8 cellular contexts compared by ENCODE assay signal in genomic region chr22:37485006-37485713, GRCh38. TPM values are rescaled to one million over a fixed set of nuclear protein-coding genes. Genes with fewer than 3 reads are reported as not detected.
DNase-seq lines count a peak whose midpoint lies in the region; ATAC-seq and TF ChIP-seq lines count a peak whose summit lies in the region.

No MANE protein-coding gene starts in this region.

- no peaks in the 10 kb centered on the region for H3K36me3 ChIP-seq in colonic mucosa
- H3K36me3 ChIP-seq in vagina, result no peaks in the 10 kb centered on the region

- no peaks in the 10 kb centered on the region for H3K36me3 Mint-ChIP-seq in WTC11

- peaks cover 48% of the 10 kb centered on the region for H3K4me1 Mint-ChIP-seq in WTC11

- TF ChIP-seq POLR2A in vagina (IDR thresholded peaks at IDR 0.05), result no peak

- POLR2A ChIA-PET in WTC11 (lab: Charles Lee), result no interaction called here

- no peaks in the 10 kb centered on the region for H3K27me3 Mint-ChIP-seq in WTC11 (ENCODE audit: low read depth)

- no peaks in the 10 kb centered on the region for H3K9me3 ChIP-seq in colonic mucosa
- H3K9me3 ChIP-seq in vagina, result no peaks in the 10 kb centered on the region

- peak; percentile 59 for DNase-seq in GM19238 (ENCODE audit: insufficient read length, low spot score)
- DNase-seq in WTC11 (ENCODE audit: low spot score), result no peak
- DNase-seq in colonic mucosa, result no peak
- DNase-seq in pulmonary artery endothelial cell (ENCODE audit: low read depth, low spot score), result peak; percentile 46
- no peak for DNase-seq in vagina (ENCODE audit: extremely low spot score in 2 of 2)
- no peak for DNase-seq in DMS153 (lab: John Stamatoyannopoulos, UW)

- peak overlapping the region; percentile 71 to 83 for H3K9ac ChIP-seq in colonic mucosa (ENCODE audit: low read depth in 2 of 2, low read length in 2 of 2)

- intact Hi-C loops in colonic mucosa (cut with DNase I) (no loop called here), vagina (cut with DNase I) (no loop called here)

- H3K4me3 Mint-ChIP-seq in WTC11, result no peak overlapping the region

- no peak for ATAC-seq in WTC11
- no peak for ATAC-seq in GM19452 (IDR thresholded peaks at IDR 0.05; ENCODE audit: unreplicated experiment)
- ATAC-seq in GM21447 (IDR thresholded peaks at IDR 0.05; ENCODE audit: unreplicated experiment), result no peak

- peak overlapping the region; percentile 71 for H3K27ac ChIP-seq in colonic mucosa
- peak overlapping the region; percentile 66 for H3K27ac ChIP-seq in vagina

- H3K4me3 ChIP-seq in colonic mucosa (peak overlapping the region; percentile 41), vagina (peak overlapping the region; percentile 45 to 46)

- H3K9me3 Mint-ChIP-seq in WTC11, result no peaks in the 10 kb centered on the region

- TF ChIP-seq CTCF in WTC11 (IDR thresholded peaks at IDR 0.05) (no peak), colonic mucosa (IDR thresholded peaks at IDR 0.05) (no peak), vagina (IDR thresholded peaks at IDR 0.05) (no peak)

- H3K27me3 ChIP-seq in colonic mucosa (no peaks in the 10 kb centered on the region), vagina (no peaks in the 10 kb centered on the region)

- no peak overlapping the region for H3K27ac Mint-ChIP-seq in WTC11

- CTCF ChIA-PET in WTC11 (lab: Charles Lee), result interaction anchor here (0.6 to 10.8 kb wide), 16 partner anchors 9 to 286 kb away, joined by 3 to 175 read pairs (median 5); no protein-coding TSS in a partner anchor

- peaks cover 7% of the 10 kb centered on the region for H3K4me1 ChIP-seq in colonic mucosa
- peaks cover 18% of the 10 kb centered on the region for H3K4me1 ChIP-seq in vagina

TF ChIP-seq in WTC11, 78 proteins besides CTCF, POLR2A, EP300 and RAD21:
- TF ChIP-seq FOXP1 (CRISPR knock-in tag; IDR thresholded peaks at IDR 0.05; ENCODE audit: borderline replicate concordance), result peak; percentile 20; the same call in 1 of the 2 replicates
- TF ChIP-seq JUN (CRISPR knock-in tag; IDR thresholded peaks at IDR 0.05), result no peak

RNA-seq across cellular contexts. Expression of gene MFNG, which starts 1.0 kb away (rescaled TPM):
- total RNA-seq in WTC11 (2021) (3.2 to 4.8 TPM (median 3.7 TPM) in 3 replicates), colonic mucosa (10 to 100 TPM in 1 of 2 donors, 1 to 10 TPM in 1; 6.5 to 10.7 TPM), pulmonary artery endothelial cell (119 and 148 TPM in 2 replicates), vagina (15.2 TPM)

RNA-seq across cellular contexts. Expression of gene CARD10, which starts 34.1 kb away (rescaled TPM):
- total RNA-seq in WTC11 (2021) (14.6 to 17.5 TPM (median 16.0 TPM) in 3 replicates), colonic mucosa (10 to 100 TPM; 59.3 to 60.5 TPM), pulmonary artery endothelial cell (26.9 and 39.7 TPM in 2 replicates), vagina (11.0 TPM)

RNA-seq across cellular contexts. Expression of gene ELFN2, which starts 57.9 kb away (rescaled TPM):
- total RNA-seq in WTC11 (2021), result 0.87 to 1.8 TPM (median 1.5 TPM) in 3 replicates
- under 1 TPM; 0.07 to 0.21 TPM for total RNA-seq in colonic mucosa
- under 0.01 and 0.04 TPM in 2 replicates for total RNA-seq in pulmonary artery endothelial cell
- not detected for total RNA-seq in vagina

Comparison
In these comparisons a context has a peak if more than half of its experiments do, and no peak if none do; other contexts are left out.
1. DNase-seq: peak in GM19238 (single experiment) and pulmonary artery endothelial cell (single experiment); none in WTC11 (single experiment), colonic mucosa (single experiment), vagina (0 of 2) and DMS153 (single experiment).